In the genomic region with DNA sequence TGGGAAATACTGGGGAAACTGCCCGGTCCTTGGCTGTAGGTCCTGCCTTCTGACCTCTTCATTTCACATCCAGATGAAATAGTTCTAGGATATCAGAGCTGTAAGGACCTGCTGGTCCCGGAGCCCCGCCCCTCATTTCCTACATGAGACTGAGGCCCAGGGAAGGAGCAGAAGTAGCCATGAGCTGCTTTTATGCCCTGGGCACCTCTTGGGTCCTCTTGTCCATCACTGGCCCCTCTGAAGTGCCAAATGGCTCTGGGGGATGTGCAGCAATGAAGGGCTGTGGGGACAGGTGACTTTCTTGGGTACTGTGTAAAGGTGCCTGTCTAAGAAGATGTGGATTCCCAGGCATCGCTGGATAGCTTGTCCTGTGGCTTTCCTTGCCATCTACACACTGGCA, we compare ENCODE assay signal across 18 cellular contexts. TPM values are rescaled to one million over a fixed set of nuclear protein-coding genes. Genes with fewer than 3 reads are reported as not detected.
DNase-seq lines count a peak whose midpoint lies in the region; ATAC-seq and TF ChIP-seq lines count a peak whose summit lies in the region.
"Had no signal": no experiment of that assay in that cellular context is flagged by ENCODE, and none has a peak within 500 bp of the region (broad histone marks: within the 10 kb centered on the region; RNA-seq: fewer than 3 reads in every experiment).

No MANE protein-coding gene starts in this region.

- H3K27ac ChIP-seq in left ventricle myocardium inferior (replicated peaks) (peak overlapping the region; percentile 76), coronary artery (no peak overlapping the region), subcutaneous abdominal adipose tissue (ENCODE audit: low read depth, low read length) (peak overlapping the region; percentile 71)
- H3K27ac ChIP-seq: A549; BLaER1 treated with 17β-estradiol and CSF1 and Interleukin-3, amounts not matched to agents 10 nM and 100 nM had no signal

- H3K36me3 ChIP-seq in left ventricle myocardium inferior (peaks cover 30% of the 10 kb centered on the region), subcutaneous abdominal adipose tissue (ENCODE audit: control insufficient read depth in 5 of 5, insufficient read depth in 5 of 5, low read length in 5 of 5) (peaks cover 0 to 13% (median 11%) of the 10 kb centered on the region in 5 donors)
- H3K36me3 ChIP-seq: BE2C had no signal

- H3K4me1 ChIP-seq in left ventricle myocardium inferior (peaks cover 98% of the 10 kb centered on the region), subcutaneous abdominal adipose tissue (ENCODE audit: control insufficient read depth in 5 of 5, insufficient read depth in 5 of 5, low read length in 5 of 5) (peaks cover 0 to 74% (median 44%) of the 10 kb centered on the region in 5 donors)
- H3K4me1 ChIP-seq: BE2C had no signal

- ATAC-seq in left cardiac atrium (no peak), Right ventricle myocardium superior (ENCODE audit: poor library complexity) (no peak)
- ATAC-seq: A549, HCT116 had no signal

- no peaks in the 10 kb centered on the region for H3K9me3 ChIP-seq in left ventricle myocardium inferior (replicated peaks)
- no peaks in the 10 kb centered on the region for H3K9me3 ChIP-seq in subcutaneous abdominal adipose tissue (ENCODE audit: control insufficient read depth in 5 of 5, low read length in 5 of 5)
- H3K9me3 ChIP-seq: A549; BE2C; BLaER1 treated with 17β-estradiol and CSF1 and Interleukin-3, amounts not matched to agents 10 nM and 100 nM had no signal

- H3K27me3 ChIP-seq in left ventricle myocardium inferior (ENCODE audit: low read depth) (no peaks in the 10 kb centered on the region), subcutaneous abdominal adipose tissue (ENCODE audit: control insufficient read depth in 5 of 5, insufficient read depth in 4 of 5, low read length in 5 of 5) (no peaks in the 10 kb centered on the region)
- H3K27me3 ChIP-seq: BE2C; BLaER1 treated with 17β-estradiol and CSF1 and Interleukin-3, amounts not matched to agents 10 nM and 100 nM had no signal

- H3K9ac ChIP-seq in subcutaneous abdominal adipose tissue (ENCODE audit: low read length in 5 of 5): no peak overlapping the region
- H3K9ac ChIP-seq: BLaER1 treated with 17β-estradiol and CSF1 and Interleukin-3, amounts not matched to agents 10 nM and 100 nM had no signal

- TF ChIP-seq CTCF in left ventricle myocardium inferior (IDR thresholded peaks at IDR 0.05; ENCODE audit: borderline replicate concordance) (no peak), coronary artery (IDR thresholded peaks at IDR 0.05) (no peak)

- intact Hi-C loops in cardiac septum (cut with DNase I): no loop called here
- intact Hi-C loops in left cardiac atrium (cut with DNase I): no loop called here
- intact Hi-C loops in left ventricle myocardium inferior (cut with micrococcal nuclease): no loop called here
- intact Hi-C loops in Right ventricle myocardium superior (cut with DNase I): no loop called here

- H3K4me3 ChIP-seq in left ventricle myocardium inferior (no peak overlapping the region), coronary artery (no peak overlapping the region), subcutaneous abdominal adipose tissue (ENCODE audit: low read depth in 1 of 5, low read length in 5 of 5) (no peak overlapping the region)
- H3K4me3 ChIP-seq: A549; BLaER1 treated with 17β-estradiol and CSF1 and Interleukin-3, amounts not matched to agents 10 nM and 100 nM had no signal

- DNase-seq in cardiac septum (ENCODE audit: low spot score) (peak; percentile 60), left cardiac atrium (no peak), left ventricle myocardium inferior (no peak), Right ventricle myocardium superior (no peak), coronary artery (ENCODE audit: low spot score) (peak; percentile 54), NCI-H2107 (lab: John Stamatoyannopoulos, UW) (no peak)
- DNase-seq in stimulated activated CD8-positive, alpha-beta memory T cell treated with anti-CD3 and anti-CD28 coated beads, Interleukin-4, amount 100 ng/mL, for 48 hours: no peak
- DNase-seq: 8988T; ACHN; AML-193; BE2C; CD4-positive, alpha-beta T cell; CD8-positive, alpha-beta memory T cell; DND-41 had no signal

RNA-seq across cellular contexts. Expression of a gene that starts 40.3 kb away (rescaled TPM):
- total RNA-seq in cardiac septum (2.4 TPM), left cardiac atrium (under 1 TPM; 0.52 to 0.91 TPM), left ventricle myocardium inferior (1.0 TPM), Right ventricle myocardium superior (0.65 TPM)

RNA-seq across cellular contexts. Expression of a gene that starts 45.8 kb away (rescaled TPM):
- total RNA-seq in cardiac septum: 327 TPM
- total RNA-seq in left cardiac atrium: 100 to 1,000 TPM; 213 to 242 TPM
- 349 TPM for total RNA-seq in left ventricle myocardium inferior
- total RNA-seq in Right ventricle myocardium superior: 368 TPM

Comparison
In these comparisons a context has a peak if more than half of its experiments do, and no peak if none do; other contexts are left out.
1. DNase-seq: peak in cardiac septum (single experiment) and coronary artery (single experiment); none in left cardiac atrium (single experiment), left ventricle myocardium inferior (single experiment), Right ventricle myocardium superior (single experiment), NCI-H2107 (single experiment) and stimulated activated CD8-positive, alpha-beta memory T cell treated with anti-CD3 and anti-CD28 coated beads, Interleukin-4, amount 100 ng/mL, for 48 hours (single experiment).
2. H3K27ac ChIP-seq: peak in left ventricle myocardium inferior (single experiment) and subcutaneous abdominal adipose tissue (single experiment); none in coronary artery (0 of 2).